8 cellular contexts compared by ENCODE assay signal in genomic region chr5:131381792-131382191, GRCh38.
DNase-seq lines count a peak whose midpoint lies in the region; ATAC-seq and TF ChIP-seq lines count a peak whose summit lies in the region.
"Had no signal": no experiment of that assay in that cellular context is flagged by ENCODE, and none has a peak within 500 bp of the region (broad histone marks: within the 10 kb centered on the region; RNA-seq: fewer than 3 reads in every experiment).

No MANE protein-coding gene starts in this region.

- H3K4me3 ChIP-seq in Peyer's patch (no peak overlapping the region), spleen (no peak overlapping the region), PC-9 (no peak overlapping the region), left lung (no peak overlapping the region)
- H3K4me3 ChIP-seq: GM23338 had no signal

- H3K9me3 ChIP-seq in Peyer's patch (no peaks in the 10 kb centered on the region), spleen (no peaks in the 10 kb centered on the region), PC-9 (ENCODE audit: insufficient read depth, low read depth) (no peaks in the 10 kb centered on the region), left lung (no peaks in the 10 kb centered on the region)

- POLR2A ChIA-PET in PC-9 (lab: Charles Lee; ENCODE audit: unreplicated experiment): interaction anchor here (0.7 kb wide), 1 partner anchor 118 kb away, joined by 3 read pairs; the partner anchor contains the start of gene CDC42SE2

- TF ChIP-seq CTCF in Peyer's patch (IDR thresholded peaks at IDR 0.05) (no peak), spleen (IDR thresholded peaks at IDR 0.05 in 8 of 11, conservative IDR thresholded peaks at IDR 0.05 in 3 of 11) (no peak), PC-9 (conservative IDR thresholded peaks at IDR 0.05) (no peak), left lung (IDR thresholded peaks at IDR 0.05) (no peak)

- no TSS peak for BruUV-seq in PC-9 (replicated peaks; lab: Mats Ljungman, UMichigan)

- TF ChIP-seq POLR2A in Peyer's patch (IDR thresholded peaks at IDR 0.05) (no peak), spleen (IDR thresholded peaks at IDR 0.05) (no peak)

- peak overlapping the region; percentile 1 to 85 (median 76) for H3K27ac ChIP-seq in Peyer's patch
- H3K27ac ChIP-seq in spleen: peak overlapping the region; percentile 85 to 96 (median 93)
- H3K27ac ChIP-seq in PC-9: no peak overlapping the region
- peak overlapping the region in 1 of 2 donors; percentile 92 for H3K27ac ChIP-seq in left lung

- ATAC-seq in GM19328 (IDR thresholded peaks at IDR 0.05; ENCODE audit: unreplicated experiment) (peak; percentile 41), HG02840 (IDR thresholded peaks at IDR 0.05; ENCODE audit: low FRiP score, unreplicated experiment) (peak; percentile 35), left lung (no peak)

- intact Hi-C loops in spleen (cut with DNase I; ENCODE audit: low total_unique reads) (loop anchor here (10.0 kb wide), 2 partner anchors 107 to 217 kb away; partner anchors contain the start of gene HINT1), PC-9 (cut with micrococcal nuclease; ENCODE audit: unreplicated experiment) (loop anchor here (2.0 kb wide), 1 partner anchor 117 kb away; the partner anchor contains the start of gene CDC42SE2), left lung (cut with DNase I) (no loop called here)

- H3K4me2 ChIP-seq in PC-9: no peak overlapping the region
- H3K4me2 ChIP-seq: GM23338 had no signal

- H2AFZ ChIP-seq in PC-9: no peak overlapping the region
- H2AFZ ChIP-seq: GM23338 had no signal

- 44 to 65% (median 60%) methylated on average over 2 of the region's 2 CpGs for WGBS in spleen, 5 donors

- H3K27me3 ChIP-seq in Peyer's patch: no peaks in the 10 kb centered on the region
- H3K27me3 ChIP-seq in spleen (replicated peaks in 1 of 7): no peaks in the 10 kb centered on the region
- no peaks in the 10 kb centered on the region for H3K27me3 ChIP-seq in PC-9 (ENCODE audit: insufficient read depth, low read depth)
- H3K27me3 ChIP-seq in left lung: no peaks in the 10 kb centered on the region

- no peaks in the 10 kb centered on the region for H3K9me2 ChIP-seq in PC-9 (ENCODE audit: insufficient read depth)

- CTCF ChIA-PET in PC-9 (lab: Charles Lee): interaction anchor here (0.6 kb wide), 2 partner anchors 106 to 271 kb away, joined by 4 to 6 read pairs; no protein-coding TSS in a partner anchor

- DNase-seq in Peyer's patch (no peak), spleen (no peak), NCI-H524 treated with DMSO at 0.1 percent for 48 hours (lab: John Stamatoyannopoulos, UW) (no peak), PC-9 (no peak), left lung (no peak)

- H3K4me1 ChIP-seq in Peyer's patch (peaks cover 0 to 49% (median 15%) of the 10 kb centered on the region in 4 donors), spleen (peaks cover 62 to 97% (median 74%) of the 10 kb centered on the region in 6 donors), PC-9 (replicated peaks; ENCODE audit: insufficient read depth) (peaks cover 4% of the 10 kb centered on the region; the same call in 1 of the 2 replicates), left lung (peaks cover 0 to 69% of the 10 kb centered on the region in 2 donors)

- H3K36me3 ChIP-seq in Peyer's patch (peaks cover 0 to 14% (median 0%) of the 10 kb centered on the region in 3 donors), spleen (peaks cover 0 to 18% (median 14%) of the 10 kb centered on the region in 6 donors), PC-9 (ENCODE audit: low read depth) (no peaks in the 10 kb centered on the region), left lung (peaks cover 0 to 17% of the 10 kb centered on the region in 2 donors)

- no peaks in the 10 kb centered on the region; the same call in 1 of the 2 replicates for H4K20me1 ChIP-seq in PC-9 (ENCODE audit: insufficient read depth)

- H3K79me2 ChIP-seq in PC-9 (ENCODE audit: low read depth): 0 out of 2 replicates have a peak, but pooled peaks cover 2% of the 10 kb centered on the region

- H3F3A ChIP-seq in PC-9 (ENCODE audit: insufficient read depth, low read depth): peaks cover 16% of the 10 kb centered on the region; the same call in 1 of the 2 replicates

Comparison
In these comparisons a context has a peak if more than half of its experiments do, and no peak if none do; other contexts are left out.
1. intact Hi-C loops: an anchor here in spleen (10.0 kb wide) and PC-9 (2.0 kb wide); none called in left lung.